29 cellular contexts compared by ENCODE assay signal in genomic region chr1:52915211-52915854, GRCh38.
"Had no signal": no experiment of that assay in that cellular context is flagged by ENCODE, and none has a peak within 500 bp of the region (broad histone marks: within the 10 kb centered on the region; RNA-seq: fewer than 3 reads in every experiment).

No MANE protein-coding gene starts in this region.

- H3K4me3 Mint-ChIP-seq: activated CD4-positive, alpha-beta T cell treated with anti-CD3 and anti-CD28 coated beads for 36 hours; activated CD8-positive, alpha-beta T cell treated with anti-CD3 and anti-CD28 coated beads, Interleukin-2, amount 10 ng/mL, durations not matched to agents 7 days and 5 days; activated naive CD8-positive, alpha-beta T cell; activated T-cell treated with anti-CD3 and anti-CD28 coated beads, Interleukin-2, amount 50 U/mL, for 72 hours; immature natural killer cell; natural killer cell treated with Interleukin-12 subunit alpha and Interleukin-12 subunit beta and Interleukin-15 and Interleukin-18, amount 100 ng/mL, for 72 hours; T-helper 2 cell treated with Interferon-gamma antibody and Interleukin-4, amounts not matched to agents 5 μg/mL and 100 μg/mL, for 36 hours had no signal

- H3K27me3 ChIP-seq: adrenal gland, body of pancreas, heart left ventricle, suprapubic skin, tibial artery, upper lobe of right lung had no signal

- H3K4me3 ChIP-seq: adrenal gland, body of pancreas, heart left ventricle, lung, suprapubic skin, tibial artery, upper lobe of right lung had no signal

- H3K27ac Mint-ChIP-seq: activated CD4-positive, alpha-beta T cell treated with anti-CD3 and anti-CD28 coated beads for 36 hours; activated CD8-positive, alpha-beta T cell treated with anti-CD3 and anti-CD28 coated beads, Interleukin-2, amount 10 ng/mL, durations not matched to agents 7 days and 5 days; activated naive CD8-positive, alpha-beta T cell; activated T-cell treated with anti-CD3 and anti-CD28 coated beads, Interleukin-2, amount 50 U/mL, for 72 hours; immature natural killer cell; natural killer cell treated with Interleukin-12 subunit alpha and Interleukin-12 subunit beta and Interleukin-15 and Interleukin-18, amount 100 ng/mL, for 72 hours; T-helper 2 cell treated with Interferon-gamma antibody and Interleukin-4, amounts not matched to agents 5 μg/mL and 100 μg/mL, for 36 hours had no signal

- DNase-seq: activated CD4-positive, alpha-beta T cell treated with anti-CD3 and anti-CD28 coated beads for 36 hours; activated CD4-positive, CD25-positive, alpha-beta regulatory T cell; activated CD8-positive, alpha-beta T cell treated with anti-CD3 and anti-CD28 coated beads, Interleukin-2, amount 10 ng/mL, durations not matched to agents 7 days and 5 days; activated naive CD4-positive, alpha-beta T cell; activated T-cell treated with anti-CD3 and anti-CD28 coated beads for 4 hours; activated T-cell treated with anti-CD3 and anti-CD28 coated beads, Interleukin-2, amount 50 U/mL, for 72 hours; adrenal gland; aorta; body of pancreas; cortex of kidney; foreskin fibroblast; heart left ventricle; hypothalamus; immature natural killer cell; kidney; left colon; mesendoderm; posterior cingulate gyrus; stimulated activated CD4-positive, alpha-beta T cell treated with anti-CD3 and anti-CD28 coated beads, Interleukin-15, amount 100 ng/mL, for 24 hours; stimulated activated CD4-positive, alpha-beta T cell treated with anti-CD3 and anti-CD28 coated beads, Interleukin-2, amount 100 ng/mL, for 24 hours; stimulated activated naive CD4-positive, alpha-beta T cell; T-helper 1 cell; tibial artery; upper lobe of right lung had no signal

- H3K36me3 Mint-ChIP-seq: activated naive CD8-positive, alpha-beta T cell; immature natural killer cell; natural killer cell treated with Interleukin-12 subunit alpha and Interleukin-12 subunit beta and Interleukin-15 and Interleukin-18, amount 100 ng/mL, for 72 hours had no signal

- ATAC-seq: activated CD4-positive, alpha-beta T cell treated with anti-CD3 and anti-CD28 coated beads for 36 hours; activated CD8-positive, alpha-beta T cell treated with anti-CD3 and anti-CD28 coated beads, Interleukin-2, amount 10 ng/mL, durations not matched to agents 7 days and 5 days; activated T-cell treated with anti-CD3 and anti-CD28 coated beads, Interleukin-2, amount 50 U/mL, for 72 hours; body of pancreas; left colon; natural killer cell treated with Interleukin-12 subunit alpha and Interleukin-12 subunit beta and Interleukin-15 and Interleukin-18, amount 100 ng/mL, for 72 hours; upper lobe of right lung had no signal

- H3K9me3 Mint-ChIP-seq: activated T-cell treated with anti-CD3 and anti-CD28 coated beads, Interleukin-2, amount 50 U/mL, for 72 hours; immature natural killer cell; natural killer cell treated with Interleukin-12 subunit alpha and Interleukin-12 subunit beta and Interleukin-15 and Interleukin-18, amount 100 ng/mL, for 72 hours; T-helper 2 cell treated with Interferon-gamma antibody and Interleukin-4, amounts not matched to agents 5 μg/mL and 100 μg/mL, for 36 hours had no signal

- H3K27me3 Mint-ChIP-seq: activated CD4-positive, alpha-beta T cell treated with anti-CD3 and anti-CD28 coated beads for 36 hours; activated naive CD8-positive, alpha-beta T cell; natural killer cell treated with Interleukin-12 subunit alpha and Interleukin-12 subunit beta and Interleukin-15 and Interleukin-18, amount 100 ng/mL, for 72 hours had no signal

- H3K27ac ChIP-seq: body of pancreas, suprapubic skin, tibial artery, upper lobe of right lung had no signal

- H3K4me1 ChIP-seq: upper lobe of right lung had no signal

- H3K9me3 ChIP-seq: adrenal gland, body of pancreas, heart left ventricle, suprapubic skin, tibial artery, upper lobe of right lung had no signal

- H3K36me3 ChIP-seq: adrenal gland, suprapubic skin, upper lobe of right lung had no signal
